8 cellular contexts compared by ENCODE assay signal in the genomic region with DNA sequence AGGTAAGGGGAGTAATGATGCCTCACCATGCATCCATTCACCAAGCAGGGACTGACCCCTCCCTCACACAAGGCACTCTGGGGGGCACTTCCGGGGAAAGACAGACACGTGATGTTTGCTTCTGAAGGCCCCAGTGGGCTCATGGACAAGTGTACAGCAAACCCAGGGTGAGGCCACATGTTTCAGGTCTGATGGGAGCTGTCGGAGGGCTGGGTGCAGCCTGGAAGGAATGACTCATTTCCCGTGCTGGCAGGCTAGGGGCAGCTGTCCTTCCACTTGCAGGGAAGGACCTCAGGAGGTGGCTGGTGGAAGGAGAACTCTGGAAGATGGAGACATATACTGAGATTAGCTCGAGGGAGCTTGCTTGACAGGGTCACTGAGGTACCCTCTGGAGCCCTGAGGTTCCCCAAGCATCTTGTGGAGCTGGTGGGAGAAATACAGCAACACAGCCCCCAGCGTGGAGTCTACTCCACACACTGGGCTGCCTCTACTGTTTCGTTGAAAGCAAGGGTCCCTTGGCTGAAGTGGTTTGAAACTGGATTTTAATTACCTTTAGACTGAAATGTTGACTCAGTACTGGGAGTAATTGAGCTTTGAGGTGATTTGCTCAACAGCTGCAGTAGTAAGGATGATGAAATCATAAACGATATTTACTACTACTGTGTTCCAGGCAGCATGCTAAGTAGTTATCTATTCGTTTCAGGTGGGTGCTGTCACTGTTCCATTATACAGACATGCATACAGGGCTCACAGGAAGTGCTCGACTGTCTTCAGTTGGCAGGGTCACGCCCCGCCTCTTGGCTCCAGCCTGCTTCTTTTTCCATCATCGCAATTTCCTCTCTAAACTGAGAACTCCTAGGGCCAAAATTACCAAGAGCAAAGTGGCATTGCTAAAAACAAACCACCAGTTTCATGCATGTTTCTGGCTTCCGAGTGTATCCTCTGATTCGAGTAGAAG.
DNase-seq lines count a peak whose midpoint lies in the region; ATAC-seq, FAIRE-seq and TF ChIP-seq lines count a peak whose summit lies in the region.

No MANE protein-coding gene starts in this region.

- H3K27ac Mint-ChIP-seq in astrocyte (ENCODE audit: unreplicated experiment), result peak overlapping the region; percentile 53

- H3K27me3 Mint-ChIP-seq in astrocyte (ENCODE audit: low read depth, unreplicated experiment), result peaks cover 11% of the 10 kb centered on the region

- ATAC-seq in GM18502 (IDR thresholded peaks at IDR 0.05; ENCODE audit: poor library complexity, unreplicated experiment) (peak; percentile 59), lung (ENCODE audit: insufficient read depth, low FRiP score) (no peak), HG03045 (IDR thresholded peaks at IDR 0.05; ENCODE audit: unreplicated experiment) (no peak), GM19035 (IDR thresholded peaks at IDR 0.05; ENCODE audit: unreplicated experiment) (no peak)

- H3K4me1 ChIP-seq in astrocyte (ENCODE audit: insufficient read depth, low read length) (peaks cover 48% of the 10 kb centered on the region), lung (ENCODE audit: control insufficient read depth in 2 of 2, insufficient read depth in 2 of 2, low read length in 2 of 2) (peaks cover 18 to 21% of the 10 kb centered on the region in 2 donors)

- H3K36me3 Mint-ChIP-seq in astrocyte (ENCODE audit: low read depth, unreplicated experiment), result peaks cover 3% of the 10 kb centered on the region

- no peaks in the 10 kb centered on the region for H4K20me1 ChIP-seq in astrocyte (ENCODE audit: insufficient read depth, low read length)

- DNase-seq in OCI-M1 (lab: John Stamatoyannopoulos, UW) (peak; percentile 5), astrocyte (ENCODE audit: low read depth) (peak; percentile 85), lung (ENCODE audit: low spot score) (no peak), stromal cell of bone marrow (ENCODE audit: low read depth) (peak; percentile 73), NCI-H446 (lab: John Stamatoyannopoulos, UW) (no peak)

- no peak overlapping the region for H3K4me3 ChIP-seq in astrocyte (ENCODE audit: insufficient read depth, low read depth, low read length)
- no peak overlapping the region for H3K4me3 ChIP-seq in lung

- no peaks in the 10 kb centered on the region for H3K79me2 ChIP-seq in astrocyte (ENCODE audit: insufficient read depth, low read length)

- H3K36me3 ChIP-seq in astrocyte (ENCODE audit: insufficient read depth, low read length) (no peaks in the 10 kb centered on the region), lung (ENCODE audit: control insufficient read depth in 2 of 2, insufficient read depth in 2 of 2, low read length in 2 of 2) (no peaks in the 10 kb centered on the region)

- no peak for FAIRE-seq in astrocyte (lab: Jason Lieb, UNC)

- peaks cover 2% of the 10 kb centered on the region for H3K9me3 Mint-ChIP-seq in astrocyte (ENCODE audit: unreplicated experiment)

- H3K27me3 ChIP-seq in astrocyte (ENCODE audit: insufficient read depth, low read length) (no peaks in the 10 kb centered on the region), lung (ENCODE audit: control insufficient read depth, insufficient read depth) (no peaks in the 10 kb centered on the region)

- peaks cover 44% of the 10 kb centered on the region for H3K4me1 Mint-ChIP-seq in astrocyte (ENCODE audit: low read depth, unreplicated experiment)

- TF ChIP-seq CTCF in astrocyte (IDR thresholded peaks at IDR 0.05; ENCODE audit: insufficient read depth, low read depth, low read length) (no peak), lung (IDR thresholded peaks at IDR 0.05; ENCODE audit: control extremely low read depth, extremely low read depth) (no peak)

- 41 to 51% methylated on average over 15 of the region's 15 CpGs for WGBS in lung, 2 donors

- peak overlapping the region; percentile 46 for H2AFZ ChIP-seq in astrocyte (ENCODE audit: low read depth, low read length)

- H3K4me2 ChIP-seq in astrocyte (ENCODE audit: low read length), result peak overlapping the region; percentile 49

- H3K4me3 Mint-ChIP-seq in astrocyte (ENCODE audit: unreplicated experiment), result no peak overlapping the region

- H3K9ac ChIP-seq in astrocyte (ENCODE audit: low read length), result no peak overlapping the region

- H3K9me3 ChIP-seq in astrocyte (ENCODE audit: insufficient read depth, low read depth, low read length) (no peaks in the 10 kb centered on the region), lung (ENCODE audit: control insufficient read depth in 2 of 2, insufficient read depth in 1 of 2, low read length in 1 of 2) (peaks cover 0 to 3% of the 10 kb centered on the region in 2 donors)

- H3K27ac ChIP-seq in astrocyte (ENCODE audit: low read depth, low read length), result peak overlapping the region; percentile 44
- H3K27ac ChIP-seq in lung (ENCODE audit: low read depth in 1 of 2, low read length in 1 of 2), result peak overlapping the region; percentile 50 to 63

Comparison
In these comparisons a context has a peak if more than half of its experiments do, and no peak if none do; other contexts are left out.
1. DNase-seq: peak in OCI-M1 (single experiment), astrocyte (single experiment) and stromal cell of bone marrow (single experiment); none in lung (single experiment) and NCI-H446 (0 of 2).